16 cellular contexts compared by ENCODE assay signal in the genomic region with DNA sequence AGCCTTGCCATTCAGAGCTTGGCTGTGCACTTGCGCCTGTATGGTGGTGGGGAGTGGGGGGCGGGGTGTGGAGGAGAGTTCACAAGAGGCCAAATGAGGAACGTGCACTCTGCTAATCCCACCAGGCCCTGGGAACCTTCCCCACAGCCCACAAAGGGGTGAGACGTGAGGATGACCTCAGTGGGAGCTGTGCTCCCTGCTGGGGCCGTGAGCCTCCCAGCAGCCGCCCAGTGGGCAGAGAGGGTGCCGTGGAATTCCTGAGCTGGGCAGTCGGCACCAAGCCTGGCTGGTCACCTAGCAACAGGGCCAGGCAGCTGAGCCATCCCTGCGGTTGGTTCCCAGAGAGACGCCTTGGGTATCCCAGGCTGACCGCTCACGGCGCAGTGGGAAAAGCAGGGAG. TPM values are rescaled to one million over a fixed set of nuclear protein-coding genes. Genes with fewer than 3 reads are reported as not detected.
DNase-seq lines count a peak whose midpoint lies in the region; ATAC-seq and TF ChIP-seq lines count a peak whose summit lies in the region.
"Had no signal": no experiment of that assay in that cellular context is flagged by ENCODE, and none has a peak within 500 bp of the region (broad histone marks: within the 10 kb centered on the region; RNA-seq: fewer than 3 reads in every experiment).

No MANE protein-coding gene starts in this region.

- H3K18ac ChIP-seq in mesenchymal stem cell (ENCODE audit: low read depth in 1 of 2, low read length in 2 of 2) (no peak overlapping the region), trophoblast cell (ENCODE audit: low read length) (no peak overlapping the region)

- no peaks in the 10 kb centered on the region for H3K36me3 ChIP-seq in mesenchymal stem cell (ENCODE audit: control insufficient read depth in 1 of 2, insufficient read depth in 2 of 2, low read depth in 1 of 2, low read length in 2 of 2)
- H3K36me3 ChIP-seq in trophoblast cell (ENCODE audit: control insufficient read depth in 1 of 2, insufficient read depth in 2 of 2, low read length in 2 of 2) = peaks cover 0 to 4% of the 10 kb centered on the region in 2 experiments

- no peak overlapping the region for H2BK12ac ChIP-seq in mesenchymal stem cell (ENCODE audit: low read length in 2 of 2)
- no peak overlapping the region for H2BK12ac ChIP-seq in trophoblast cell (ENCODE audit: low read length)

- ATAC-seq in stimulated activated memory B cell treated with anti-CD40 and anti-IgM and Interleukin-4, amounts not matched to agents 10 μg/mL and 1 μg/mL and 100 μg/mL, for 72 hours = no peak
- ATAC-seq: CD8-positive, alpha-beta T cell; HCT116; T-cell had no signal

- H3K4ac ChIP-seq in mesenchymal stem cell (ENCODE audit: low read depth in 1 of 2, low read length in 2 of 2) = no peak overlapping the region
- no peak overlapping the region for H3K4ac ChIP-seq in trophoblast cell (ENCODE audit: low read depth, low read length)

- H3K9ac ChIP-seq in mesenchymal stem cell (ENCODE audit: low read length) (no peak overlapping the region), trophoblast cell (ENCODE audit: low read length) (no peak overlapping the region)

- H2AK5ac ChIP-seq in mesenchymal stem cell (ENCODE audit: low read length, severe bottlenecking) (peak overlapping the region; percentile 17), trophoblast cell (ENCODE audit: low read length) (no peak overlapping the region)

- no peak overlapping the region for H3K14ac ChIP-seq in mesenchymal stem cell (ENCODE audit: low read length in 2 of 2)
- no peak overlapping the region for H3K14ac ChIP-seq in trophoblast cell (ENCODE audit: low read length)

- H3K27me3 ChIP-seq in mesenchymal stem cell (ENCODE audit: control insufficient read depth in 1 of 2, insufficient read depth in 1 of 2, low read length in 2 of 2) (peaks cover 0 to 69% of the 10 kb centered on the region in 2 experiments), trophoblast cell (ENCODE audit: insufficient read depth, low read length) (no peaks in the 10 kb centered on the region)

- H2BK120ac ChIP-seq in mesenchymal stem cell (ENCODE audit: low read depth, low read length) (no peak overlapping the region), trophoblast cell (ENCODE audit: insufficient read depth, low read length, poor library complexity) (no peak overlapping the region)

- H3K4me3 ChIP-seq in astrocyte of the spinal cord (ENCODE audit: low read depth, low read length) (no peak overlapping the region), mesenchymal stem cell (ENCODE audit: insufficient read depth in 1 of 2, low read depth in 1 of 2, low read length in 2 of 2) (no peak overlapping the region), trophoblast cell (ENCODE audit: low read depth, low read length) (no peak overlapping the region)

- peaks cover 34% of the 10 kb centered on the region for H3K27me3 Mint-ChIP-seq in stimulated activated memory B cell treated with anti-CD40 and anti-IgM and Interleukin-4, amounts not matched to agents 10 μg/mL and 1 μg/mL and 100 μg/mL, for 72 hours
- H3K27me3 Mint-ChIP-seq: activated naive CD8-positive, alpha-beta T cell treated with anti-CD3 and anti-CD28 coated beads, Interleukin-2, amount 10 ng/mL, durations not matched to agents 7 days and 5 days; stimulated activated naive CD8-positive, alpha-beta T cell treated with anti-CD3 and anti-CD28 coated beads, Interleukin-15, Interleukin-2, amounts not matched to agents 100 ng/mL and 50 ng/mL, for 24 hours; T-cell had no signal

- H4K12ac ChIP-seq in trophoblast cell (ENCODE audit: low read depth, low read length) = no peak overlapping the region

- in situ Hi-C loops in astrocyte of the spinal cord (cut with HindIII; ENCODE audit: low sequenced_read_pairs) = no loop called here

- peaks cover 5% of the 10 kb centered on the region for H3K79me2 ChIP-seq in trophoblast cell (ENCODE audit: control insufficient read depth, insufficient read depth, low read length, poor library complexity)

- DNase-seq in HT1080 (ENCODE audit: low read depth) (peak; percentile 68), astrocyte of the spinal cord (ENCODE audit: low read depth, low spot score) (peak; percentile 76), mesenchymal stem cell (no peak), stromal cell of bone marrow (ENCODE audit: low read depth) (peak; percentile 43), trophoblast cell (no peak), NCI-H2171 (lab: John Stamatoyannopoulos, UW) (no peak)
- DNase-seq: activated CD4-positive, CD25-positive, alpha-beta regulatory T cell; activated CD8-positive, alpha-beta memory T cell treated with anti-CD3 and anti-CD28 coated beads, Interleukin-2, amount 50 U/mL, for 48 hours; activated naive CD8-positive, alpha-beta T cell treated with anti-CD3 and anti-CD28 coated beads, Interleukin-2, amount 10 ng/mL, durations not matched to agents 7 days and 5 days; CD8-positive, alpha-beta T cell; cortex of kidney; T-cell had no signal

- H3K9me3 Mint-ChIP-seq in stimulated activated memory B cell treated with anti-CD40 and anti-IgM and Interleukin-4, amounts not matched to agents 10 μg/mL and 1 μg/mL and 100 μg/mL, for 72 hours = no peaks in the 10 kb centered on the region
- H3K9me3 Mint-ChIP-seq: activated naive CD8-positive, alpha-beta T cell treated with anti-CD3 and anti-CD28 coated beads, Interleukin-2, amount 10 ng/mL, durations not matched to agents 7 days and 5 days; CD8-positive, alpha-beta T cell; mesothelial cell of epicardium; stimulated activated naive CD8-positive, alpha-beta T cell treated with anti-CD3 and anti-CD28 coated beads, Interleukin-15, Interleukin-2, amounts not matched to agents 100 ng/mL and 50 ng/mL, for 24 hours; T-cell had no signal

- H3K27ac Mint-ChIP-seq in stimulated activated memory B cell treated with anti-CD40 and anti-IgM and Interleukin-4, amounts not matched to agents 10 μg/mL and 1 μg/mL and 100 μg/mL, for 72 hours = no peak overlapping the region
- H3K27ac Mint-ChIP-seq: activated naive CD8-positive, alpha-beta T cell treated with anti-CD3 and anti-CD28 coated beads, Interleukin-2, amount 10 ng/mL, durations not matched to agents 7 days and 5 days; CD8-positive, alpha-beta T cell; stimulated activated naive CD8-positive, alpha-beta T cell treated with anti-CD3 and anti-CD28 coated beads, Interleukin-15, Interleukin-2, amounts not matched to agents 100 ng/mL and 50 ng/mL, for 24 hours; T-cell had no signal

- no peaks in the 10 kb centered on the region for H3K9me3 ChIP-seq in mesenchymal stem cell (ENCODE audit: control insufficient read depth, low read length)
- H3K9me3 ChIP-seq in trophoblast cell (ENCODE audit: insufficient read depth, low read depth, low read length) = no peaks in the 10 kb centered on the region

- H2BK15ac ChIP-seq in mesenchymal stem cell (ENCODE audit: low read depth, poor library complexity, severe bottlenecking) = no peak overlapping the region

- H4K91ac ChIP-seq in mesenchymal stem cell (ENCODE audit: low read length) (peak overlapping the region; percentile 21), trophoblast cell (ENCODE audit: low read depth, low read length) (no peak overlapping the region)

- H3K4me1 Mint-ChIP-seq in stimulated activated memory B cell treated with anti-CD40 and anti-IgM and Interleukin-4, amounts not matched to agents 10 μg/mL and 1 μg/mL and 100 μg/mL, for 72 hours = peaks cover 9% of the 10 kb centered on the region
- H3K4me1 Mint-ChIP-seq: activated naive CD8-positive, alpha-beta T cell treated with anti-CD3 and anti-CD28 coated beads, Interleukin-2, amount 10 ng/mL, durations not matched to agents 7 days and 5 days; T-cell had no signal

- H3K27ac ChIP-seq in mesenchymal stem cell (ENCODE audit: low read length, poor library complexity, severe bottlenecking) = no peak overlapping the region
- no peak overlapping the region for H3K27ac ChIP-seq in trophoblast cell (ENCODE audit: low read depth, low read length)

- no peak overlapping the region for H2AFZ ChIP-seq in mesenchymal stem cell (ENCODE audit: low read depth, low read length)
- no peak overlapping the region for H2AFZ ChIP-seq in trophoblast cell (ENCODE audit: insufficient read depth, low read length, poor library complexity)

- no peak overlapping the region for H3K4me3 Mint-ChIP-seq in stimulated activated memory B cell treated with anti-CD40 and anti-IgM and Interleukin-4, amounts not matched to agents 10 μg/mL and 1 μg/mL and 100 μg/mL, for 72 hours
- H3K4me3 Mint-ChIP-seq: activated naive CD8-positive, alpha-beta T cell treated with anti-CD3 and anti-CD28 coated beads, Interleukin-2, amount 10 ng/mL, durations not matched to agents 7 days and 5 days; CD8-positive, alpha-beta T cell; mesothelial cell of epicardium; stimulated activated naive CD8-positive, alpha-beta T cell treated with anti-CD3 and anti-CD28 coated beads, Interleukin-15, Interleukin-2, amounts not matched to agents 100 ng/mL and 50 ng/mL, for 24 hours; T-cell had no signal

- no peak overlapping the region for H4K8ac ChIP-seq in mesenchymal stem cell (ENCODE audit: low read length)
- no peak overlapping the region for H4K8ac ChIP-seq in trophoblast cell (ENCODE audit: low read depth, low read length)

- no peak overlapping the region for H3K4me2 ChIP-seq in mesenchymal stem cell (ENCODE audit: low read length, poor library complexity, severe bottlenecking)
- H3K4me2 ChIP-seq in trophoblast cell (ENCODE audit: low read length) = no peak overlapping the region

- TF ChIP-seq CTCF in astrocyte of the spinal cord (IDR thresholded peaks at IDR 0.05; ENCODE audit: low read depth, low read length) = no peak

- WGBS in mesenchymal stem cell = 89% methylated on average over 13 of the region's 13 CpGs
- no CpG with 5 or more reads among the region's 13 CpGs for WGBS in trophoblast cell (ENCODE audit: extremely low coverage, insufficient coverage, insufficient read length)

- H2BK5ac ChIP-seq in mesenchymal stem cell (ENCODE audit: low read depth, low read length, poor library complexity, severe bottlenecking) (no peak overlapping the region), trophoblast cell (ENCODE audit: low read depth, low read length, poor library complexity) (no peak overlapping the region)

- H3K4me1 ChIP-seq in mesenchymal stem cell (ENCODE audit: control insufficient read depth, insufficient read depth, low read depth, low read length) (peaks cover 61% of the 10 kb centered on the region), trophoblast cell (ENCODE audit: control insufficient read depth in 1 of 2, insufficient read depth in 2 of 2, low read length in 2 of 2) (peaks cover 27 to 28% of the 10 kb centered on the region in 2 experiments)

- H3K79me1 ChIP-seq in mesenchymal stem cell (replicated peaks; ENCODE audit: low read length, poor library complexity, severe bottlenecking) (peaks cover 5% of the 10 kb centered on the region), trophoblast cell (ENCODE audit: low read length) (peaks cover 6% of the 10 kb centered on the region)

- no peaks in the 10 kb centered on the region for H3K36me3 Mint-ChIP-seq in stimulated activated memory B cell treated with anti-CD40 and anti-IgM and Interleukin-4, amounts not matched to agents 10 μg/mL and 1 μg/mL and 100 μg/mL, for 72 hours
- H3K36me3 Mint-ChIP-seq: activated naive CD8-positive, alpha-beta T cell treated with anti-CD3 and anti-CD28 coated beads, Interleukin-2, amount 10 ng/mL, durations not matched to agents 7 days and 5 days; CD8-positive, alpha-beta T cell; mesothelial cell of epicardium; T-cell had no signal

- H3K23ac ChIP-seq in mesenchymal stem cell (ENCODE audit: low read length in 2 of 2) (no peak overlapping the region), trophoblast cell (ENCODE audit: low read length) (no peak overlapping the region)

RNA-seq across cellular contexts. Expression of a gene that starts 53.7 kb away (rescaled TPM):
- total RNA-seq in HT1080 (2014; rRNA removed; shearing (Covaris generic)) = 6.6 and 14.1 TPM in 2 replicates
- 57.8 and 74.8 TPM in 2 replicates for polyA plus RNA-seq in HT1080 (2015; cell fraction: cytosol; rRNA removed)
- 51.4 and 58.2 TPM in 2 replicates for polyA plus RNA-seq in HT1080 (2015; cell fraction: nucleus; rRNA removed)
- polyA plus RNA-seq in mesenchymal stem cell (2013, experiment 1 of 2) = 60.7 TPM
- 59.2 TPM for polyA plus RNA-seq in mesenchymal stem cell (2013, experiment 2 of 2)
- 105 TPM in 2 replicates for polyA plus RNA-seq in trophoblast cell (2013)

RNA-seq across cellular contexts. Expression of a gene that starts 54.2 kb away (rescaled TPM):
- total RNA-seq in HT1080 (2014; rRNA removed; shearing (Covaris generic)) = 36.6 and 37.7 TPM in 2 replicates
- 46.2 and 50.7 TPM in 2 replicates for polyA plus RNA-seq in HT1080 (2015; cell fraction: cytosol; rRNA removed)
- 28.8 and 30.7 TPM in 2 replicates for polyA plus RNA-seq in HT1080 (2015; cell fraction: nucleus; rRNA removed)
- polyA plus RNA-seq in mesenchymal stem cell (2013, experiment 1 of 2) = 32.0 TPM
- 31.1 TPM for polyA plus RNA-seq in mesenchymal stem cell (2013, experiment 2 of 2)
- 81.6 and 81.8 TPM in 2 replicates for polyA plus RNA-seq in trophoblast cell (2013)

Comparison
In these comparisons a context has a peak if more than half of its experiments do, and no peak if none do; other contexts are left out.
1. DNase-seq: peak in HT1080 (single experiment), astrocyte of the spinal cord (single experiment) and stromal cell of bone marrow (single experiment); none in mesenchymal stem cell (single experiment), trophoblast cell (0 of 2) and NCI-H2171 (single experiment).